Comparison of ENCODE assay signal across 2 cellular contexts in the genomic region with DNA sequence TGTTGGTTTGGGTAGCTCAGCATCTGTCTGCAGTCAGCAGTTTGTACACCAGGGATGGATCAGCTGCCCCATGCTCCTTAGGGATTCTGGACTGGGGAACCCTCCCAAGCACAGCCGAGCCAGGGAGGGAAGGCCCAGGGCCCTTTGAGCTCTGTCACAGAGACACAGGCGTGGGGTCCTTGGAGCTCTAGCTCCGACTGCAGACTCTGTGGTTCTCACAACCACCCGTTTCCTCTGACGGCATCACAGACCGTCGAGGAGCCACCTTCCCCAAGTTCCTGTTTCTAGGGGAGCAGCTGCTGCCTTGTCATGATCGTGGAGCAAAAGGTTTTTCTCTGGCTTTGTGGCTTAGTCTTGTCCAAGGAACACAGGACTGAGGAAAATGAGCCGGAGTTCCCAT.
TF ChIP-seq lines count a peak whose summit lies in the region.

A gene with protein sequence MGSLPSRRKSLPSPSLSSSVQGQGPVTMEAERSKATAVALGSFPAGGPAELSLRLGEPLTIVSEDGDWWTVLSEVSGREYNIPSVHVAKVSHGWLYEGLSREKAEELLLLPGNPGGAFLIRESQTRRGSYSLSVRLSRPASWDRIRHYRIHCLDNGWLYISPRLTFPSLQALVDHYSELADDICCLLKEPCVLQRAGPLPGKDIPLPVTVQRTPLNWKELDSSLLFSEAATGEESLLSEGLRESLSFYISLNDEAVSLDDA (minus strand): TSS at position 199 of the 400 bp plus-strand sequence. CDS start 4,861 bp downstream, outside the sequence.

TF ChIP-seq in GM23338, 12 proteins besides CTCF, POLR2A, EP300 and RAD21:
- no peak for TF ChIP-seq POLR2AphosphoS5 (IDR thresholded peaks at IDR 0.05; ENCODE audit: low read depth)
- TF ChIP-seq, protein P1, sequence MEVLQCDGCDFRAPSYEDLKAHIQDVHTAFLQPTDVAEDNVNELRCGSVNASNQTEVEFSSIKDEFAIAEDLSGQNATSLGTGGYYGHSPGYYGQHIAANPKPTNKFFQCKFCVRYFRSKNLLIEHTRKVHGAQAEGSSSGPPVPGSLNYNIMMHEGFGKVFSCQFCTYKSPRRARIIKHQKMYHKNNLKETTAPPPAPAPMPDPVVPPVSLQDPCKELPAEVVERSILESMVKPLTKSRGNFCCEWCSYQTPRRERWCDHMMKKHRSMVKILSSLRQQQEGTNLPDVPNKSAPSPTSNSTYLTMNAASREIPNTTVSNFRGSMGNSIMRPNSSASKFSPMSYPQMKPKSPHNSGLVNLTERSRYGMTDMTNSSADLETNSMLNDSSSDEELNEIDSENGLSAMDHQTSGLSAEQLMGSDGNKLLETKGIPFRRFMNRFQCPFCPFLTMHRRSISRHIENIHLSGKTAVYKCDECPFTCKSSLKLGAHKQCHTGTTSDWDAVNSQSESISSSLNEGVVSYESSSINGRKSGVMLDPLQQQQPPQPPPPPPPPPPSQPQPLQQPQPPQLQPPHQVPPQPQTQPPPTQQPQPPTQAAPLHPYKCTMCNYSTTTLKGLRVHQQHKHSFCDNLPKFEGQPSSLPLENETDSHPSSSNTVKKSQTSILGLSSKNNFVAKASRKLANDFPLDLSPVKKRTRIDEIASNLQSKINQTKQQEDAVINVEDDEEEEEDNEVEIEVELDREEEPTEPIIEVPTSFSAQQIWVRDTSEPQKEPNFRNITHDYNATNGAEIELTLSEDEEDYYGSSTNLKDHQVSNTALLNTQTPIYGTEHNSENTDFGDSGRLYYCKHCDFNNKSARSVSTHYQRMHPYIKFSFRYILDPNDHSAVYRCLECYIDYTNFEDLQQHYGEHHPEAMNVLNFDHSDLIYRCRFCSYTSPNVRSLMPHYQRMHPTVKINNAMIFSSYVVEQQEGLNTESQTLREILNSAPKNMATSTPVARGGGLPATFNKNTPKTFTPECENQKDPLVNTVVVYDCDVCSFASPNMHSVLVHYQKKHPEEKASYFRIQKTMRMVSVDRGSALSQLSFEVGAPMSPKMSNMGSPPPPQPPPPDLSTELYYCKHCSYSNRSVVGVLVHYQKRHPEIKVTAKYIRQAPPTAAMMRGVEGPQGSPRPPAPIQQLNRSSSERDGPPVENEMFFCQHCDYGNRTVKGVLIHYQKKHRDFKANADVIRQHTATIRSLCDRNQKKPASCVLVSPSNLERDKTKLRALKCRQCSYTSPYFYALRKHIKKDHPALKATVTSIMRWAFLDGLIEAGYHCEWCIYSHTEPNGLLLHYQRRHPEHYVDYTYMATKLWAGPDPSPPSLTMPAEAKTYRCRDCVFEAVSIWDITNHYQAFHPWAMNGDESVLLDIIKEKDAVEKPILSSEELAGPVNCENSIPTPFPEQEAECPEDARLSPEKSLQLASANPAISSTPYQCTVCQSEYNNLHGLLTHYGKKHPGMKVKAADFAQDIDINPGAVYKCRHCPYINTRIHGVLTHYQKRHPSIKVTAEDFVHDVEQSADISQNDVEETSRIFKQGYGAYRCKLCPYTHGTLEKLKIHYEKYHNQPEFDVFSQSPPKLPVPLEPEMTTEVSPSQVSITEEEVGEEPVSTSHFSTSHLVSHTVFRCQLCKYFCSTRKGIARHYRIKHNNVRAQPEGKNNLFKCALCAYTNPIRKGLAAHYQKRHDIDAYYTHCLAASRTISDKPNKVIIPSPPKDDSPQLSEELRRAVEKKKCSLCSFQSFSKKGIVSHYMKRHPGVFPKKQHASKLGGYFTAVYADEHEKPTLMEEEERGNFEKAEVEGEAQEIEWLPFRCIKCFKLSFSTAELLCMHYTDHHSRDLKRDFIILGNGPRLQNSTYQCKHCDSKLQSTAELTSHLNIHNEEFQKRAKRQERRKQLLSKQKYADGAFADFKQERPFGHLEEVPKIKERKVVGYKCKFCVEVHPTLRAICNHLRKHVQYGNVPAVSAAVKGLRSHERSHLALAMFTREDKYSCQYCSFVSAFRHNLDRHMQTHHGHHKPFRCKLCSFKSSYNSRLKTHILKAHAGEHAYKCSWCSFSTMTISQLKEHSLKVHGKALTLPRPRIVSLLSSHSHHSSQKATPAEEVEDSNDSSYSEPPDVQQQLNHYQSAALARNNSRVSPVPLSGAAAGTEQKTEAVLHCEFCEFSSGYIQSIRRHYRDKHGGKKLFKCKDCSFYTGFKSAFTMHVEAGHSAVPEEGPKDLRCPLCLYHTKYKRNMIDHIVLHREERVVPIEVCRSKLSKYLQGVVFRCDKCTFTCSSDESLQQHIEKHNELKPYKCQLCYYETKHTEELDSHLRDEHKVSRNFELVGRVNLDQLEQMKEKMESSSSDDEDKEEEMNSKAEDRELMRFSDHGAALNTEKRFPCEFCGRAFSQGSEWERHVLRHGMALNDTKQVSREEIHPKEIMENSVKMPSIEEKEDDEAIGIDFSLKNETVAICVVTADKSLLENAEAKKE (CRISPR knock-in tag; IDR thresholded peaks at IDR 0.05): no peak
- TF ChIP-seq EZH2 (IDR thresholded peaks at IDR 0.05; ENCODE audit: low read depth, unreplicated experiment): no peak
- TF ChIP-seq, protein P2, sequence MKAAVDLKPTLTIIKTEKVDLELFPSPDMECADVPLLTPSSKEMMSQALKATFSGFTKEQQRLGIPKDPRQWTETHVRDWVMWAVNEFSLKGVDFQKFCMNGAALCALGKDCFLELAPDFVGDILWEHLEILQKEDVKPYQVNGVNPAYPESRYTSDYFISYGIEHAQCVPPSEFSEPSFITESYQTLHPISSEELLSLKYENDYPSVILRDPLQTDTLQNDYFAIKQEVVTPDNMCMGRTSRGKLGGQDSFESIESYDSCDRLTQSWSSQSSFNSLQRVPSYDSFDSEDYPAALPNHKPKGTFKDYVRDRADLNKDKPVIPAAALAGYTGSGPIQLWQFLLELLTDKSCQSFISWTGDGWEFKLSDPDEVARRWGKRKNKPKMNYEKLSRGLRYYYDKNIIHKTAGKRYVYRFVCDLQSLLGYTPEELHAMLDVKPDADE (IDR thresholded peaks at IDR 0.05): no peak

TF ChIP-seq in H1, 55 proteins besides CTCF, POLR2A, EP300 and RAD21:
- TF ChIP-seq RXRA (IDR thresholded peaks at IDR 0.05; ENCODE audit: insufficient read depth, low read depth, low read length) (no peak), HDAC2 (IDR thresholded peaks at IDR 0.05; ENCODE audit: borderline replicate concordance in 1 of 2, low read depth in 2 of 2, low read length in 2 of 2) (no peak), POLR2AphosphoS5 (IDR thresholded peaks at IDR 0.05; ENCODE audit: low read depth, low read length) (no peak), JUND (IDR thresholded peaks at IDR 0.05; ENCODE audit: low read length) (no peak), SIX5 (IDR thresholded peaks at IDR 0.05; ENCODE audit: low read depth, low read length) (no peak), TCF12 (IDR thresholded peaks at IDR 0.05; ENCODE audit: low read depth, low read length) (no peak), SAP30 (IDR thresholded peaks at IDR 0.05; ENCODE audit: insufficient read depth, insufficient replicate concordance, low read length) (no peak)
TF ChIP-seq in H1: peak in this region for 0.
